ENCODE assay signal across 8 cellular contexts in genomic region chr2:85418132-85419008, GRCh38. TPM values are rescaled to one million over a fixed set of nuclear protein-coding genes. Genes with fewer than 3 reads are reported as not detected.
DNase-seq lines count a peak whose midpoint lies in the region; ATAC-seq and TF ChIP-seq lines count a peak whose summit lies in the region.

Gene SH2D6 (plus strand): TSS chr2:85418714. CDS start chr2:85429466, 10,752 bp downstream.

- H3K27me3 ChIP-seq in DND-41 (ENCODE audit: insufficient read depth, low read length, poor library complexity): no peaks in the 10 kb centered on the region

- no peaks in the 10 kb centered on the region for H4K20me1 ChIP-seq in DND-41 (ENCODE audit: insufficient read depth, low read length)

- H3K79me2 ChIP-seq in DND-41 (ENCODE audit: insufficient read depth, low read length): peaks cover 33% of the 10 kb centered on the region

- peaks cover 14% of the 10 kb centered on the region for H3K27me3 Mint-ChIP-seq in nephron progenitor cell (ENCODE audit: low read depth, poor library complexity)
- H3K27me3 Mint-ChIP-seq in stimulated activated naive CD8-positive, alpha-beta T cell treated with anti-CD3 and anti-CD28 coated beads, Interleukin-15, Interleukin-2, amounts not matched to agents 100 ng/mL and 50 ng/mL, for 24 hours: no peaks in the 10 kb centered on the region

- no peaks in the 10 kb centered on the region for H3K36me3 Mint-ChIP-seq in nephron progenitor cell (ENCODE audit: low read depth)
- H3K36me3 Mint-ChIP-seq in stimulated activated naive CD8-positive, alpha-beta T cell treated with anti-CD3 and anti-CD28 coated beads, Interleukin-15, Interleukin-2, amounts not matched to agents 100 ng/mL and 50 ng/mL, for 24 hours (ENCODE audit: low read depth): no peaks in the 10 kb centered on the region

- no peak for TF ChIP-seq RAD21 in Ishikawa (IDR thresholded peaks at IDR 0.05; ENCODE audit: low read depth)

- peaks cover 43% of the 10 kb centered on the region for H3K4me1 Mint-ChIP-seq in nephron progenitor cell
- peaks cover 43% of the 10 kb centered on the region for H3K4me1 Mint-ChIP-seq in stimulated activated naive CD8-positive, alpha-beta T cell treated with anti-CD3 and anti-CD28 coated beads, Interleukin-15, Interleukin-2, amounts not matched to agents 100 ng/mL and 50 ng/mL, for 24 hours (ENCODE audit: low read depth)

- no peak for TF ChIP-seq EP300 in Ishikawa (IDR thresholded peaks at IDR 0.05; ENCODE audit: borderline replicate concordance)

- H3K4me3 Mint-ChIP-seq in nephron progenitor cell: peak within 1 kb of the TSS; percentile 91
- peak within 1 kb of the TSS; percentile 90 for H3K4me3 Mint-ChIP-seq in stimulated activated naive CD8-positive, alpha-beta T cell treated with anti-CD3 and anti-CD28 coated beads, Interleukin-15, Interleukin-2, amounts not matched to agents 100 ng/mL and 50 ng/mL, for 24 hours

- H3K4me2 ChIP-seq in DND-41 (ENCODE audit: insufficient read depth, low read length): peak within 1 kb of the TSS; percentile 92

- H3K4me3 ChIP-seq in DND-41 (ENCODE audit: low read depth in 1 of 2, low read length in 2 of 2) (peak within 1 kb of the TSS; percentile 38 to 72; a peak in 3 of 4 replicates), fibroblast of the aortic adventitia (ENCODE audit: low read depth, low read length) (peak within 1 kb of the TSS; percentile 77)

- TF ChIP-seq CTCF in DND-41 (IDR thresholded peaks at IDR 0.05; ENCODE audit: borderline replicate concordance, extremely low read depth, low read length, poor library complexity, severe bottlenecking) (no peak), fibroblast of the aortic adventitia (IDR thresholded peaks at IDR 0.05; ENCODE audit: insufficient read depth, low read length) (no peak), nephron progenitor cell (IDR thresholded peaks at IDR 0.05) (no peak)

- peak within 1 kb of the TSS; percentile 77 for H2AFZ ChIP-seq in DND-41 (ENCODE audit: low read depth, low read length)

- H3K27ac Mint-ChIP-seq in nephron progenitor cell: peak within 1 kb of the TSS; percentile 94
- H3K27ac Mint-ChIP-seq in stimulated activated naive CD8-positive, alpha-beta T cell treated with anti-CD3 and anti-CD28 coated beads, Interleukin-15, Interleukin-2, amounts not matched to agents 100 ng/mL and 50 ng/mL, for 24 hours: peak within 1 kb of the TSS; percentile 97

- ATAC-seq in DND-41 (ENCODE audit: insufficient read depth, low read depth): peak; percentile 81
- ATAC-seq in GM21619 (IDR thresholded peaks at IDR 0.05; ENCODE audit: unreplicated experiment): peak; percentile 85

- no peaks in the 10 kb centered on the region for H3K9me3 ChIP-seq in DND-41 (ENCODE audit: insufficient read depth, low read length, severe bottlenecking)

- no peaks in the 10 kb centered on the region for H3K9me3 Mint-ChIP-seq in nephron progenitor cell
- H3K9me3 Mint-ChIP-seq in stimulated activated naive CD8-positive, alpha-beta T cell treated with anti-CD3 and anti-CD28 coated beads, Interleukin-15, Interleukin-2, amounts not matched to agents 100 ng/mL and 50 ng/mL, for 24 hours: no peaks in the 10 kb centered on the region

- H3K4me1 ChIP-seq in DND-41 (ENCODE audit: insufficient read depth, low read length): peaks cover 48% of the 10 kb centered on the region

- H3K27ac ChIP-seq in DND-41 (ENCODE audit: low read length): peak within 1 kb of the TSS; percentile 97

- H3K36me3 ChIP-seq in DND-41 (ENCODE audit: insufficient read depth, low read length): no peaks in the 10 kb centered on the region; the same call in 1 of the 2 replicates

- DNase-seq in DND-41: peak; percentile 91
- peak; percentile 88 for DNase-seq in RPMI8226
- DNase-seq in activated effector memory CD4-positive, alpha-beta T cell treated with Interleukin-2 at 50 U/mL for 16 hours: peak; percentile 81
- DNase-seq in fibroblast of the aortic adventitia (ENCODE audit: low read depth): peak; percentile 80
- peak; percentile 85 for DNase-seq in nephron progenitor cell

- peak within 1 kb of the TSS; percentile 87 for H3K9ac ChIP-seq in DND-41 (ENCODE audit: low read depth, low read length)

TF ChIP-seq in Ishikawa, 13 proteins besides CTCF, POLR2A, EP300 and RAD21:
- TF ChIP-seq TAF1 (IDR thresholded peaks at IDR 0.05; ENCODE audit: low read depth): peak; percentile 42
- TF ChIP-seq USF1 (IDR thresholded peaks at IDR 0.05): no peak
- peak; percentile 88 for TF ChIP-seq CEBPB (IDR thresholded peaks at IDR 0.05)
- peak; percentile 95 for TF ChIP-seq ZBTB7A (IDR thresholded peaks at IDR 0.05; ENCODE audit: low read depth)
- peak; percentile 31; the same call in 1 of the 2 replicates for TF ChIP-seq EGR1 (IDR thresholded peaks at IDR 0.05)
- no peak for TF ChIP-seq REST (IDR thresholded peaks at IDR 0.05; ENCODE audit: low read depth)
- peak; percentile 69 for TF ChIP-seq MAX (IDR thresholded peaks at IDR 0.05)
- peak; percentile 5 for TF ChIP-seq YY1 (IDR thresholded peaks at IDR 0.05; ENCODE audit: low read depth)

RNA-seq across cellular contexts. Expression of gene SH2D6, which starts in this region (rescaled TPM):
- total RNA-seq in fibroblast of the aortic adventitia (ENCODE audit: low replicate concordance): 0.27 TPM in 1 of 2 replicates, not detected in the other

Comparison
In these comparisons a context has a peak if more than half of its experiments do, and no peak if none do; other contexts are left out.
1. Peak in every context shown above with its lines: DNase-seq, ATAC-seq, H3K4me3 ChIP-seq and H3K27ac ChIP-seq.
2. Peak in DNase-seq and H3K4me3 ChIP-seq in fibroblast of the aortic adventitia; RNA of the gene not detected or under 1 TPM.